ENCODE assay signal across 12 cellular contexts in genomic region chr17:49963626-49964538, GRCh38. TPM values are rescaled to one million over a fixed set of nuclear protein-coding genes. Genes with fewer than 3 reads are reported as not detected.
DNase-seq lines count a peak whose midpoint lies in the region; ATAC-seq, FAIRE-seq and TF ChIP-seq lines count a peak whose summit lies in the region.
"Had no signal": no experiment of that assay in that cellular context is flagged by ENCODE, and none has a peak within 500 bp of the region (broad histone marks: within the 10 kb centered on the region; RNA-seq: fewer than 3 reads in every experiment).

No MANE protein-coding gene starts in this region.

- intact Hi-C loops in HepG2 (cut with micrococcal nuclease; ENCODE audit: unreplicated experiment) = no loop called here
- intact Hi-C loops in right lobe of liver (cut with DNase I) = no loop called here
- intact Hi-C loops in lower lobe of right lung (cut with DNase I) = no loop called here

- H3K4me3 Mint-ChIP-seq in activated naive CD8-positive, alpha-beta T cell = peak overlapping the region; percentile 80
- peak overlapping the region; percentile 77 for H3K4me3 Mint-ChIP-seq in type B pancreatic cell

- no peaks in the 10 kb centered on the region for H3K79me2 ChIP-seq in HepG2 (ENCODE audit: insufficient read depth, low read length)

- H3K36me3 ChIP-seq in HepG2 (replicated peaks in 1 of 2; ENCODE audit: control insufficient read depth in 1 of 2, insufficient read depth in 2 of 2, low read length in 2 of 2) (no peaks in the 10 kb centered on the region), right lobe of liver (no peaks in the 10 kb centered on the region), lower lobe of right lung (no peaks in the 10 kb centered on the region)
- H3K36me3 ChIP-seq: colonic mucosa had no signal

- no peak for TF ChIP-seq RAD21 in HepG2 (CRISPR knock-in tag; IDR thresholded peaks at IDR 0.05)

- H3K9me3 ChIP-seq in HepG2 (ENCODE audit: low read length) = no peaks in the 10 kb centered on the region
- no peaks in the 10 kb centered on the region for H3K9me3 ChIP-seq in right lobe of liver
- no peaks in the 10 kb centered on the region for H3K9me3 ChIP-seq in lower lobe of right lung
- H3K9me3 ChIP-seq: colonic mucosa had no signal

- in situ Hi-C loops in HepG2 (cut with HindIII; ENCODE audit: extremely low pct_ligation_motif_present, low pct_unique_long_range_greater_than_20kb) (no loop called here), GM13976 (cut with MboI; ENCODE audit: low sequenced_read_pairs, unreplicated experiment) (no loop called here)

- no peak for TF ChIP-seq EP300 in HepG2 (IDR thresholded peaks at IDR 0.05; ENCODE audit: low read depth in 2 of 2, low read length in 2 of 2)
- TF ChIP-seq EP300 in HepG2 (CRISPR knock-in tag; IDR thresholded peaks at IDR 0.05; ENCODE audit: borderline replicate concordance) = no peak

- no peaks in the 10 kb centered on the region for H3K36me3 Mint-ChIP-seq in activated naive CD8-positive, alpha-beta T cell
- peaks cover 13% of the 10 kb centered on the region for H3K36me3 Mint-ChIP-seq in type B pancreatic cell

- no peak overlapping the region for H3K27ac ChIP-seq in HepG2 (ENCODE audit: extremely low read length, insufficient read depth, low read length)
- no peak overlapping the region for H3K27ac ChIP-seq in right lobe of liver
- H3K27ac ChIP-seq in lower lobe of right lung = no peak overlapping the region
- H3K27ac ChIP-seq: C4-2B, colonic mucosa had no signal

- TF ChIP-seq POLR2A in HepG2 (IDR thresholded peaks at IDR 0.05; ENCODE audit: insufficient read depth in 1 of 2, low read depth in 2 of 2, low read length in 2 of 2) (no peak), right lobe of liver (IDR thresholded peaks at IDR 0.05) (no peak)

- no peaks in the 10 kb centered on the region for H3K9me3 Mint-ChIP-seq in activated naive CD8-positive, alpha-beta T cell (ENCODE audit: low read depth)
- H3K9me3 Mint-ChIP-seq in type B pancreatic cell = no peaks in the 10 kb centered on the region

- CTCF ChIA-PET in HepG2 (lab: Yijun Ruan, JAX; ENCODE audit: low intra/inter-chr PET ratio, low total read pairs) = no interaction called here

- no peak for FAIRE-seq in HepG2 (lab: Jason Lieb, UNC)

- H3K27me3 ChIP-seq in HepG2 (ENCODE audit: control insufficient read depth in 1 of 2, insufficient read depth in 2 of 2, low read length in 2 of 2) = peaks cover 22 to 72% of the 10 kb centered on the region in 2 experiments
- peaks cover 4 to 36% of the 10 kb centered on the region in 2 donors for H3K27me3 ChIP-seq in right lobe of liver
- peaks cover 79% of the 10 kb centered on the region for H3K27me3 ChIP-seq in lower lobe of right lung (ENCODE audit: low read depth)

- H3K4me2 ChIP-seq in HepG2 (ENCODE audit: low read depth, low read length) = no peak overlapping the region

- H3K27ac Mint-ChIP-seq in activated naive CD8-positive, alpha-beta T cell = no peak overlapping the region
- H3K27ac Mint-ChIP-seq in type B pancreatic cell = peak overlapping the region; percentile 65

- DNase-seq in HepG2 (ENCODE audit: low spot score) (no peak), right lobe of liver (no peak), left kidney (ENCODE audit: low read depth, low spot score) (peak; percentile 66), type B pancreatic cell (ENCODE audit: extremely low spot score, unreplicated experiment) (no peak), GM13976 (ENCODE audit: low spot score) (no peak), lower lobe of right lung (no peak), NCI-H2029 (lab: John Stamatoyannopoulos, UW) (no peak)
- DNase-seq: colonic mucosa; NK-92 treated with Interleukin-12 subunit alpha and Interleukin-12 subunit beta, amount 100 ng/mL, for 24 hours had no signal

- WGBS in HepG2 (ENCODE audit: low lambda C conversion rate) = 59% methylated on average over 45 of the region's 58 CpGs
- 4% methylated on average over 12 of the region's 58 CpGs for WGBS in right lobe of liver (ENCODE audit: insufficient coverage, low coverage, low lambda C conversion rate, missing lambda C conversion rate)

- peaks cover 49% of the 10 kb centered on the region for H3K27me3 Mint-ChIP-seq in activated naive CD8-positive, alpha-beta T cell
- peaks cover 81% of the 10 kb centered on the region for H3K27me3 Mint-ChIP-seq in type B pancreatic cell

- H3K4me3 ChIP-seq in HepG2 (replicated peaks in 1 of 3; ENCODE audit: insufficient read depth in 1 of 3, low read depth in 2 of 3, low read length in 3 of 3) = no peak overlapping the region
- no peak overlapping the region for H3K4me3 ChIP-seq in right lobe of liver
- no peak overlapping the region for H3K4me3 ChIP-seq in lower lobe of right lung
- H3K4me3 ChIP-seq: colonic mucosa had no signal

- H3K9ac ChIP-seq in HepG2 (ENCODE audit: insufficient read depth, low read depth, low read length) = no peak overlapping the region

- BruUV-seq in HepG2 (replicated peaks; lab: Mats Ljungman, UMichigan) = no TSS peak

- H3K4me1 ChIP-seq in HepG2 (ENCODE audit: insufficient read depth, low read length) (peaks cover 17% of the 10 kb centered on the region; the same call in 1 of the 2 replicates), right lobe of liver (no peaks in the 10 kb centered on the region), lower lobe of right lung (peaks cover 27% of the 10 kb centered on the region)

- no peak overlapping the region for H2AFZ ChIP-seq in HepG2 (ENCODE audit: low read length)

- no peaks in the 10 kb centered on the region for H4K20me1 ChIP-seq in HepG2 (ENCODE audit: insufficient read depth, low read length)

- no peak for TF ChIP-seq CTCF in HepG2 (CRISPR knock-in tag; IDR thresholded peaks at IDR 0.05)
- TF ChIP-seq CTCF in right lobe of liver (IDR thresholded peaks at IDR 0.05) = no peak
- TF ChIP-seq CTCF in type B pancreatic cell (conservative IDR thresholded peaks at IDR 0.05) = no peak
- no peak for TF ChIP-seq CTCF in GM13976 (IDR thresholded peaks at IDR 0.05; ENCODE audit: borderline replicate concordance, control extremely low read depth, extremely low read depth, insufficient read depth, missing control alignments)
- TF ChIP-seq CTCF in lower lobe of right lung (IDR thresholded peaks at IDR 0.05) = no peak

- H3K4me1 Mint-ChIP-seq in activated naive CD8-positive, alpha-beta T cell (ENCODE audit: low read depth) = peaks cover 33% of the 10 kb centered on the region
- H3K4me1 Mint-ChIP-seq in type B pancreatic cell (ENCODE audit: unreplicated experiment) = peaks cover 21% of the 10 kb centered on the region

- ATAC-seq in HepG2 (no peak), right lobe of liver (no peak), lower lobe of right lung (no peak)

- POLR2A ChIA-PET in HepG2 (lab: Yijun Ruan, JAX) = no interaction called here

RNA-seq across cellular contexts. Expression of gene DLX4, which starts 5.1 kb away (rescaled TPM):
- total RNA-seq in HepG2 (2016; rRNA removed; fragmentation: Illumina TruSeq; extraction: Trizol) (0.51 and 0.55 TPM in 2 replicates), right lobe of liver (not detected), type B pancreatic cell (ENCODE audit: low replicate concordance) (3.1 and 10.4 TPM in 2 replicates), lower lobe of right lung (3.0 TPM)
- total RNA-seq in HepG2 (2016; cell fraction: cytosol; rRNA removed; fragmentation: Illumina TruSeq; extraction: Trizol; ENCODE audit: low read depth) = 0.44 and 1.4 TPM in 2 replicates
- total RNA-seq in HepG2 (2016; cell fraction: insoluble cytoplasmic fraction; rRNA removed; fragmentation: Illumina TruSeq; extraction: Trizol) = 0.40 and 0.80 TPM in 2 replicates
- total RNA-seq in HepG2 (2016; cell fraction: membrane; rRNA removed; fragmentation: Illumina TruSeq; extraction: Trizol) = 1.8 and 1.9 TPM in 2 replicates
- 0.93 and 0.97 TPM in 2 replicates for total RNA-seq in HepG2 (2016; cell fraction: nucleus; rRNA removed; fragmentation: Illumina TruSeq; extraction: Trizol)
- polyA plus RNA-seq in HepG2 (2011; rRNA removed) = 2.3 and 2.5 TPM in 2 replicates
- polyA plus RNA-seq in HepG2 (2011; cell fraction: cytosol; rRNA removed) = 1.0 and 1.2 TPM in 2 replicates
- polyA plus RNA-seq in HepG2 (2011; cell fraction: nucleus; rRNA removed) = 10.2 TPM in 2 replicates
- 2.5 and 2.7 TPM in 2 replicates for polyA plus RNA-seq in HepG2 (2012)
- 6.6 and 7.4 TPM in 2 replicates for polyA plus RNA-seq in HepG2 (2016; cell fraction: cytosol; fragmentation: Illumina TruSeq; extraction: Trizol; ENCODE audit: low read depth)
- 2.3 and 2.8 TPM in 2 replicates for polyA plus RNA-seq in HepG2 (2016; cell fraction: insoluble cytoplasmic fraction; fragmentation: Illumina TruSeq; extraction: Trizol; ENCODE audit: low read depth)
- polyA plus RNA-seq in HepG2 (2016; cell fraction: membrane; fragmentation: Illumina TruSeq; extraction: Trizol; ENCODE audit: low read depth) = 12.2 and 12.9 TPM in 2 replicates
- polyA plus RNA-seq in HepG2 (2016; cell fraction: nucleus; fragmentation: Illumina TruSeq; extraction: Trizol; ENCODE audit: insufficient read depth, low read depth) = 8.1 and 8.9 TPM in 2 replicates
- 1.8 and 3.4 TPM in 2 replicates for polyA minus RNA-seq in HepG2 (2011; rRNA and poly(A)+ RNA removed; ENCODE audit: low replicate concordance)
- 0.62 and 0.99 TPM in 2 replicates for polyA minus RNA-seq in HepG2 (2011; cell fraction: cytosol; rRNA and poly(A)+ RNA removed)
- polyA minus RNA-seq in HepG2 (2011; cell fraction: nucleus; rRNA and poly(A)+ RNA removed) = 1.3 and 2.4 TPM in 2 replicates

RNA-seq across cellular contexts. Expression of gene DLX3, which starts 31.1 kb away (rescaled TPM):
- not detected in 2 replicates for total RNA-seq in HepG2 (2016; rRNA removed; fragmentation: Illumina TruSeq; extraction: Trizol)
- not detected in 2 replicates for total RNA-seq in HepG2 (2016; cell fraction: cytosol; rRNA removed; fragmentation: Illumina TruSeq; extraction: Trizol; ENCODE audit: low read depth)
- total RNA-seq in HepG2 (2016; cell fraction: insoluble cytoplasmic fraction; rRNA removed; fragmentation: Illumina TruSeq; extraction: Trizol) = not detected in 2 replicates
- not detected in 2 replicates for total RNA-seq in HepG2 (2016; cell fraction: membrane; rRNA removed; fragmentation: Illumina TruSeq; extraction: Trizol)
- not detected in 2 replicates for total RNA-seq in HepG2 (2016; cell fraction: nucleus; rRNA removed; fragmentation: Illumina TruSeq; extraction: Trizol)
- 0.03 and 0.05 TPM in 2 replicates for polyA plus RNA-seq in HepG2 (2011; rRNA removed)
- not detected in 2 replicates for polyA plus RNA-seq in HepG2 (2011; cell fraction: cytosol; rRNA removed)
- polyA plus RNA-seq in HepG2 (2011; cell fraction: nucleus; rRNA removed) = 0.05 and 0.23 TPM in 2 replicates
- polyA plus RNA-seq in HepG2 (2012) = not detected in 2 replicates
- not detected in 2 replicates for polyA plus RNA-seq in HepG2 (2016; cell fraction: cytosol; fragmentation: Illumina TruSeq; extraction: Trizol; ENCODE audit: low read depth)
- 0.09 TPM in 1 of 2 replicates, not detected in the other for polyA plus RNA-seq in HepG2 (2016; cell fraction: insoluble cytoplasmic fraction; fragmentation: Illumina TruSeq; extraction: Trizol; ENCODE audit: low read depth)
- polyA plus RNA-seq in HepG2 (2016; cell fraction: membrane; fragmentation: Illumina TruSeq; extraction: Trizol; ENCODE audit: low read depth) = not detected in 2 replicates
- not detected in 2 replicates for polyA plus RNA-seq in HepG2 (2016; cell fraction: nucleus; fragmentation: Illumina TruSeq; extraction: Trizol; ENCODE audit: insufficient read depth, low read depth)
- polyA minus RNA-seq in HepG2 (2011; rRNA and poly(A)+ RNA removed; ENCODE audit: low replicate concordance) = 0.65 TPM in 1 of 2 replicates, not detected in the other
- polyA minus RNA-seq in HepG2 (2011; cell fraction: cytosol; rRNA and poly(A)+ RNA removed) = not detected in 2 replicates
- polyA minus RNA-seq in HepG2 (2011; cell fraction: nucleus; rRNA and poly(A)+ RNA removed) = not detected in 2 replicates
- not detected for total RNA-seq in right lobe of liver
- 15.9 and 16.7 TPM in 2 replicates for total RNA-seq in type B pancreatic cell (ENCODE audit: low replicate concordance)
- 0.38 TPM for total RNA-seq in lower lobe of right lung
- total RNA-seq: mononuclear cell had no signal

Comparison
In these comparisons a context has a peak if more than half of its experiments do, and no peak if none do; other contexts are left out.
1. RNA of gene DLX3, which starts 31.1 kb away (total RNA-seq): 15.9 to 16.7 TPM in type B pancreatic cell; 0.38 TPM in lower lobe of right lung (single experiment), not detected in HepG2 and not detected in right lobe of liver; every median in the first group is over 10 times any median in the second.